Comparison of ENCODE assay signal across 27 cellular contexts in the genomic region with DNA sequence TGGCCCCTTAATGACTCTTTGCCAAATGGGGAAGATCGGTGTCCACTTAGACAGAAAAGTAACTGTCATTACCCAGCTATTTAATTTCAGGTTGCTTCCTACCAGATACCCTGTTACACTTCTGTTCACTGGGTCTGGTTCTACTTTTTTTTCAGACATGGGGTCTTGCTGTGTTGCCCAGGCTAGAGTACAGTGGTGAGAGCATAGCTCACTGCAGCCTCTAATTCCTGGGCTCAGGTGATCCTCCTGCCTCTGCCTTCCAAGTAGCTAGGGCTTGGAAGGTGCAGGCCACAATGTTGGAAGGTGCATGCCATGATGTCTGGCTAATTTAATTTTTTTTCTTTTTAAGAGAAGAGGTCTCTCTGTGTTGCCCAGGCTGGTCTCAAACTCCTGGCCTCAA.
"Had no signal": no experiment of that assay in that cellular context is flagged by ENCODE, and none has a peak within 500 bp of the region (broad histone marks: within the 10 kb centered on the region; RNA-seq: fewer than 3 reads in every experiment).

No MANE protein-coding gene starts in this region.

- H3K4me3 Mint-ChIP-seq: activated CD4-positive, alpha-beta T cell treated with anti-CD3 and anti-CD28 coated beads, Interleukin-2, amount 10 ng/mL, durations not matched to agents 7 days and 5 days; activated CD8-positive, alpha-beta T cell treated with anti-CD3 and anti-CD28 coated beads for 36 hours; activated naive CD4-positive, alpha-beta T cell treated with anti-CD3 and anti-CD28 coated beads, Interleukin-2, amount 50 U/mL, for 24 hours; activated T-cell treated with anti-CD3 and anti-CD28 coated beads, Interleukin-2, amount 50 U/mL, for 4 hours; central memory CD8-positive, alpha-beta T cell; naive thymus-derived CD4-positive, alpha-beta T cell; T-helper 1 cell treated with Interleukin-12 subunit alpha and Interleukin-12 subunit beta and Interleukin-4 antibody, amounts not matched to agents 30 μg/mL and 1 μg/mL, for 36 hours had no signal

- H3K4me1 Mint-ChIP-seq: central memory CD8-positive, alpha-beta T cell had no signal

- H3K27me3 ChIP-seq: colonic mucosa, dorsolateral prefrontal cortex, gastrocnemius medialis, pancreas, testis, transverse colon had no signal

- H3K36me3 Mint-ChIP-seq: activated naive CD4-positive, alpha-beta T cell treated with anti-CD3 and anti-CD28 coated beads, Interleukin-2, amount 50 U/mL, for 24 hours; naive thymus-derived CD4-positive, alpha-beta T cell had no signal

- H3K27ac ChIP-seq: colonic mucosa, dorsolateral prefrontal cortex, pancreas, psoas muscle, testis, transverse colon, WERI-Rb-1 had no signal

- ATAC-seq: activated T-cell treated with anti-CD3 and anti-CD28 coated beads, Interleukin-2, amount 50 U/mL, for 4 hours; gastrocnemius medialis; left cardiac atrium; naive thymus-derived CD4-positive, alpha-beta T cell; psoas muscle had no signal

- H3K27me3 Mint-ChIP-seq: activated CD4-positive, alpha-beta T cell treated with anti-CD3 and anti-CD28 coated beads, Interleukin-2, amount 10 ng/mL, durations not matched to agents 7 days and 5 days; activated CD8-positive, alpha-beta T cell treated with anti-CD3 and anti-CD28 coated beads for 36 hours; activated naive CD4-positive, alpha-beta T cell treated with anti-CD3 and anti-CD28 coated beads, Interleukin-2, amount 50 U/mL, for 24 hours; naive thymus-derived CD4-positive, alpha-beta T cell had no signal

- DNase-seq: activated CD4-positive, alpha-beta T cell treated with anti-CD3 and anti-CD28 coated beads, Interleukin-2, amount 10 ng/mL, durations not matched to agents 7 days and 5 days; activated CD4-positive, CD25-positive, alpha-beta regulatory T cell treated with anti-CD3 and anti-CD28 coated beads, Interleukin-2, amount 50 U/mL, for 72 hours; activated CD8-positive, alpha-beta T cell treated with anti-CD3 and anti-CD28 coated beads for 36 hours; activated T-cell treated with anti-CD3 and anti-CD28 coated beads, Interleukin-2, amount 50 U/mL, for 4 hours; colonic mucosa; dorsolateral prefrontal cortex; effector memory CD4-positive, alpha-beta T cell; erythroblast; gastrocnemius medialis; glutamatergic neuron; islet precursor cell; left cardiac atrium; midbrain; naive thymus-derived CD4-positive, alpha-beta T cell; pancreas; psoas muscle; stimulated activated CD4-positive, alpha-beta T cell treated with anti-CD3 and anti-CD28 coated beads, Interleukin-15, amount 100 ng/mL, for 24 hours; stimulated activated CD4-positive, alpha-beta T cell treated with anti-CD3 and anti-CD28 coated beads, Interleukin-2, amount 100 ng/mL, for 24 hours; stimulated activated naive CD4-positive, alpha-beta T cell treated with Interleukin-2 at 50 U/mL for 16 hours; testis; transverse colon; WERI-Rb-1 had no signal

- H3K36me3 ChIP-seq: colonic mucosa, gastrocnemius medialis, pancreas, transverse colon, WERI-Rb-1 had no signal

- H3K27ac Mint-ChIP-seq: activated CD4-positive, alpha-beta T cell treated with anti-CD3 and anti-CD28 coated beads, Interleukin-2, amount 10 ng/mL, durations not matched to agents 7 days and 5 days; activated CD8-positive, alpha-beta T cell treated with anti-CD3 and anti-CD28 coated beads for 36 hours; activated naive CD4-positive, alpha-beta T cell treated with anti-CD3 and anti-CD28 coated beads, Interleukin-2, amount 50 U/mL, for 24 hours; activated T-helper 2 cell treated with anti-CD3 and anti-CD28 coated beads, Interferon-gamma antibody, Interleukin-2, Interleukin-4, amounts not matched to agents 10 μg/mL and 5 μg/mL and 100 μg/mL, durations not matched to agents 14 hours and 24 hours and 36 hours; naive thymus-derived CD4-positive, alpha-beta T cell; T-helper 1 cell treated with Interleukin-12 subunit alpha and Interleukin-12 subunit beta and Interleukin-4 antibody, amounts not matched to agents 30 μg/mL and 1 μg/mL, for 36 hours had no signal

- H3K9me3 Mint-ChIP-seq: activated CD4-positive, alpha-beta T cell treated with anti-CD3 and anti-CD28 coated beads, Interleukin-2, amount 10 ng/mL, durations not matched to agents 7 days and 5 days; activated CD8-positive, alpha-beta T cell treated with anti-CD3 and anti-CD28 coated beads for 36 hours; activated naive CD4-positive, alpha-beta T cell treated with anti-CD3 and anti-CD28 coated beads, Interleukin-2, amount 50 U/mL, for 24 hours; activated T-cell treated with anti-CD3 and anti-CD28 coated beads, Interleukin-2, amount 50 U/mL, for 4 hours; activated T-helper 2 cell treated with anti-CD3 and anti-CD28 coated beads, Interferon-gamma antibody, Interleukin-2, Interleukin-4, amounts not matched to agents 10 μg/mL and 5 μg/mL and 100 μg/mL, durations not matched to agents 14 hours and 24 hours and 36 hours; central memory CD8-positive, alpha-beta T cell; naive thymus-derived CD4-positive, alpha-beta T cell; T-helper 1 cell treated with Interleukin-12 subunit alpha and Interleukin-12 subunit beta and Interleukin-4 antibody, amounts not matched to agents 30 μg/mL and 1 μg/mL, for 36 hours had no signal

- FAIRE-seq: bronchial epithelial cell, pancreas had no signal

- H3K9me3 ChIP-seq: colonic mucosa, gastrocnemius medialis, pancreas, psoas muscle, testis, transverse colon had no signal

- H3K4me3 ChIP-seq: colonic mucosa, dorsolateral prefrontal cortex, gastrocnemius medialis, pancreas, psoas muscle, testis, transverse colon had no signal

- H3K4me1 ChIP-seq: pancreas had no signal
